Comparison of ENCODE assay signal across 16 cellular contexts in genomic region chr5:122585111-122585415, GRCh38.
DNase-seq lines count a peak whose midpoint lies in the region; ATAC-seq and TF ChIP-seq lines count a peak whose summit lies in the region.
"Had no signal": no experiment of that assay in that cellular context is flagged by ENCODE, and none has a peak within 500 bp of the region (broad histone marks: within the 10 kb centered on the region; RNA-seq: fewer than 3 reads in every experiment).

No MANE protein-coding gene starts in this region.

- no peaks in the 10 kb centered on the region for H3K9me3 Mint-ChIP-seq in memory B cell

- DNase-seq in NCI-H2227 treated with DMSO at 0.1 percent for 48 hours (lab: John Stamatoyannopoulos, UW) (peak; percentile 19), NCI-H2227 (lab: John Stamatoyannopoulos, UW; ENCODE audit: unreplicated experiment) (no peak), NCI-H82 (lab: John Stamatoyannopoulos, UW) (peak; percentile 80), memory B cell (ENCODE audit: low spot score in 2 of 2) (no peak), smooth muscle cell (lab: John Stamatoyannopoulos, UW; ENCODE audit: unreplicated experiment) (peak; percentile 5), GOT3 (lab: John Stamatoyannopoulos, UW) (no peak)
- no peak for DNase-seq in activated naive CD4-positive, alpha-beta T cell treated with anti-CD3 and anti-CD28 coated beads, Interleukin-2, amount 50 U/mL, for 16 hours
- DNase-seq: Calu3; CD4-positive, CD25-positive, alpha-beta regulatory T cell; KG1; NCI-H1092 treated with DMSO at 0.1 percent for 48 hours; NCI-H774; SHP77 had no signal

- H3K36me3 ChIP-seq in smooth muscle cell (ENCODE audit: low read depth): no peaks in the 10 kb centered on the region
- H3K36me3 ChIP-seq: HAP-1 had no signal

- peaks cover 13% of the 10 kb centered on the region for H3K4me1 Mint-ChIP-seq in memory B cell
- H3K4me1 Mint-ChIP-seq: CD4-positive, CD25-positive, alpha-beta regulatory T cell had no signal

- H3K4me3 ChIP-seq in smooth muscle cell: no peak overlapping the region
- H3K4me3 ChIP-seq: GM12878, HAP-1 had no signal

- H3K27me3 Mint-ChIP-seq in memory B cell: peaks cover 3% of the 10 kb centered on the region
- H3K27me3 Mint-ChIP-seq: CD4-positive, CD25-positive, alpha-beta regulatory T cell had no signal

- no peak overlapping the region for H3K4me3 Mint-ChIP-seq in memory B cell
- H3K4me3 Mint-ChIP-seq: CD4-positive, CD25-positive, alpha-beta regulatory T cell had no signal

- TF ChIP-seq CTCF in smooth muscle cell (IDR thresholded peaks at IDR 0.05; ENCODE audit: borderline replicate concordance, insufficient read depth, poor library complexity, severe bottlenecking): no peak

- H3K4me2 ChIP-seq in smooth muscle cell: peak overlapping the region; percentile 79

- ATAC-seq in memory B cell (ENCODE audit: low read depth) (peak; percentile 72), HG02981 (IDR thresholded peaks at IDR 0.05; ENCODE audit: unreplicated experiment) (no peak)
- ATAC-seq: GM12878 had no signal

- peaks cover 2% of the 10 kb centered on the region for H3K36me3 Mint-ChIP-seq in memory B cell
- H3K36me3 Mint-ChIP-seq: CD4-positive, CD25-positive, alpha-beta regulatory T cell had no signal

- H3K9me3 ChIP-seq in smooth muscle cell (replicated peaks; ENCODE audit: low read depth): no peaks in the 10 kb centered on the region
- H3K9me3 ChIP-seq: HAP-1 had no signal

- H3F3A ChIP-seq in smooth muscle cell (ENCODE audit: low read depth): peaks cover 9% of the 10 kb centered on the region

- no peak overlapping the region for H3K27ac Mint-ChIP-seq in memory B cell
- H3K27ac Mint-ChIP-seq: CD4-positive, CD25-positive, alpha-beta regulatory T cell had no signal

- H2AFZ ChIP-seq in smooth muscle cell (ENCODE audit: low read depth): no peak overlapping the region

- H3K4me1 ChIP-seq in smooth muscle cell (ENCODE audit: low read depth): peaks cover 5% of the 10 kb centered on the region
- H3K4me1 ChIP-seq: HAP-1 had no signal

- H3K27me3 ChIP-seq in smooth muscle cell (ENCODE audit: low read depth): no peaks in the 10 kb centered on the region

- H3K27ac ChIP-seq in smooth muscle cell (ENCODE audit: low read depth): peak overlapping the region; percentile 97

- no peaks in the 10 kb centered on the region for H3K79me2 ChIP-seq in smooth muscle cell (ENCODE audit: low read depth)

- no peaks in the 10 kb centered on the region for H4K20me1 ChIP-seq in smooth muscle cell (ENCODE audit: low read depth)

- 31% methylated on average over 5 of the region's 5 CpGs for WGBS in smooth muscle cell (ENCODE audit: low lambda C conversion rate)

- H3K9ac ChIP-seq in smooth muscle cell (ENCODE audit: low read depth): peak overlapping the region; percentile 73

Comparison
In these comparisons a context has a peak if more than half of its experiments do, and no peak if none do; other contexts are left out.
1. DNase-seq: peak in NCI-H2227 treated with DMSO at 0.1 percent for 48 hours (single experiment), NCI-H82 (single experiment) and smooth muscle cell (single experiment); none in NCI-H2227 (single experiment), memory B cell (0 of 2), GOT3 (single experiment) and activated naive CD4-positive, alpha-beta T cell treated with anti-CD3 and anti-CD28 coated beads, Interleukin-2, amount 50 U/mL, for 16 hours (single experiment).